29 cellular contexts compared by ENCODE assay signal in genomic region chr9:116800074-116800473, GRCh38.
"Had no signal": no experiment of that assay in that cellular context is flagged by ENCODE, and none has a peak within 500 bp of the region (broad histone marks: within the 10 kb centered on the region; RNA-seq: fewer than 3 reads in every experiment).

No MANE protein-coding gene starts in this region.

- H3K9me3 Mint-ChIP-seq: natural killer cell treated with Interleukin-12 subunit alpha and Interleukin-12 subunit beta and Interleukin-15 and Interleukin-18, amount 100 ng/mL, for 72 hours; nephron progenitor cell; neural crest cell; stimulated activated memory B cell treated with anti-CD40 and anti-IgM and Interleukin-4, amounts not matched to agents 10 μg/mL and 1 μg/mL and 100 μg/mL, for 72 hours; stimulated activated naive CD8-positive, alpha-beta T cell treated with anti-CD3 and anti-CD28 coated beads, Interleukin-15, amount 100 ng/mL, for 72 hours; type B pancreatic cell had no signal

- H3K9ac ChIP-seq: parathyroid adenoma had no signal

- H3K27me3 Mint-ChIP-seq: progenitor cell of endocrine pancreas; stimulated activated memory B cell treated with anti-CD40 and anti-IgM and Interleukin-4, amounts not matched to agents 10 μg/mL and 1 μg/mL and 100 μg/mL, for 72 hours; stimulated activated naive CD8-positive, alpha-beta T cell treated with anti-CD3 and anti-CD28 coated beads, Interleukin-15, amount 100 ng/mL, for 72 hours; type B pancreatic cell had no signal

- H3K4me3 Mint-ChIP-seq: naive thymus-derived CD8-positive, alpha-beta T cell; natural killer cell treated with Interleukin-12 subunit alpha and Interleukin-12 subunit beta and Interleukin-15 and Interleukin-18, amount 100 ng/mL, for 72 hours; nephron progenitor cell; neural crest cell; stimulated activated memory B cell treated with anti-CD40 and anti-IgM and Interleukin-4, amounts not matched to agents 10 μg/mL and 1 μg/mL and 100 μg/mL, for 72 hours; stimulated activated naive CD8-positive, alpha-beta T cell treated with anti-CD3 and anti-CD28 coated beads, Interleukin-15, amount 100 ng/mL, for 72 hours; type B pancreatic cell had no signal

- H3K4me3 ChIP-seq: ovary, psoas muscle, right lobe of liver, skin epidermis, smooth muscle cell, spleen, suprapubic skin, testis, tibial artery, transverse colon, upper lobe of right lung, uterus had no signal

- H3K36me3 Mint-ChIP-seq: naive thymus-derived CD8-positive, alpha-beta T cell; natural killer cell treated with Interleukin-12 subunit alpha and Interleukin-12 subunit beta and Interleukin-15 and Interleukin-18, amount 100 ng/mL, for 72 hours; stimulated activated memory B cell treated with anti-CD40 and anti-IgM and Interleukin-4, amounts not matched to agents 10 μg/mL and 1 μg/mL and 100 μg/mL, for 72 hours had no signal

- H3K4me1 ChIP-seq: psoas muscle, right lobe of liver, spleen, suprapubic skin, testis, tibial artery, transverse colon, upper lobe of right lung, uterus had no signal

- H3K9me3 ChIP-seq: ovary, psoas muscle, right lobe of liver, spleen, suprapubic skin, testis, tibial artery, transverse colon, upper lobe of right lung, uterus had no signal

- H3K36me3 ChIP-seq: ovary, right lobe of liver, spleen, suprapubic skin, tibial artery, transverse colon, upper lobe of right lung, uterus had no signal

- DNase-seq: naive thymus-derived CD8-positive, alpha-beta T cell; nephron progenitor cell; ovary; psoas muscle; right cardiac atrium; right lobe of liver; spleen; stimulated activated CD4-positive, alpha-beta T cell treated with anti-CD3 and anti-CD28 coated beads, Interleukin-12 subunit alpha, Interleukin-12 subunit beta, amount 100 ng/mL, for 4 hours; stimulated activated CD4-positive, alpha-beta T cell treated with anti-CD3 and anti-CD28 coated beads, Interleukin-1b, Interleukin-23, amount 100 ng/mL, for 48 hours; stimulated activated CD4-positive, alpha-beta T cell treated with anti-CD3 and anti-CD28 coated beads, Interleukin-4, amount 100 ng/mL, for 1 hour; stimulated activated CD4-positive, alpha-beta T cell treated with anti-CD3 and anti-CD28 coated beads, Interleukin-4, amount 100 ng/mL, for 4 hours; stimulated activated CD8-positive, alpha-beta memory T cell treated with anti-CD3 and anti-CD28 coated beads, Interleukin-4, amount 100 ng/mL, for 48 hours; stimulated activated naive CD4-positive, alpha-beta T cell; stimulated activated naive CD8-positive, alpha-beta T cell treated with anti-CD3 and anti-CD28 coated beads, Interleukin-15, amount 100 ng/mL, for 72 hours; stimulated activated naive CD8-positive, alpha-beta T cell treated with anti-CD3 and anti-CD28 coated beads, Interleukin-15, Interleukin-2, amounts not matched to agents 100 U/mL and 50 U/mL, for 24 hours; testis; tibial artery; transverse colon; upper lobe of right lung; uterus had no signal

- H3K27me3 ChIP-seq: ovary, right lobe of liver, spleen, suprapubic skin, testis, tibial artery, transverse colon, upper lobe of right lung, uterus had no signal

- H3K4me1 Mint-ChIP-seq: naive thymus-derived CD8-positive, alpha-beta T cell; stimulated activated naive CD8-positive, alpha-beta T cell treated with anti-CD3 and anti-CD28 coated beads, Interleukin-15, amount 100 ng/mL, for 72 hours had no signal

- ATAC-seq: naive thymus-derived CD8-positive, alpha-beta T cell; natural killer cell treated with Interleukin-12 subunit alpha and Interleukin-12 subunit beta and Interleukin-15 and Interleukin-18, amount 100 ng/mL, for 72 hours; psoas muscle; right lobe of liver; stimulated activated naive CD8-positive, alpha-beta T cell treated with anti-CD3 and anti-CD28 coated beads, Interleukin-15, amount 100 ng/mL, for 72 hours; stimulated activated naive CD8-positive, alpha-beta T cell treated with anti-CD3 and anti-CD28 coated beads, Interleukin-15, Interleukin-2, amounts not matched to agents 100 U/mL and 50 U/mL, for 24 hours; upper lobe of right lung had no signal

- H3K79me2 ChIP-seq: parathyroid adenoma had no signal

- H3K27ac Mint-ChIP-seq: naive thymus-derived CD8-positive, alpha-beta T cell; natural killer cell treated with Interleukin-12 subunit alpha and Interleukin-12 subunit beta and Interleukin-15 and Interleukin-18, amount 100 ng/mL, for 72 hours; nephron progenitor cell; progenitor cell of endocrine pancreas; stimulated activated memory B cell treated with anti-CD40 and anti-IgM and Interleukin-4, amounts not matched to agents 10 μg/mL and 1 μg/mL and 100 μg/mL, for 72 hours; stimulated activated naive CD8-positive, alpha-beta T cell treated with anti-CD3 and anti-CD28 coated beads, Interleukin-15, amount 100 ng/mL, for 72 hours; type B pancreatic cell had no signal

- H3K27ac ChIP-seq: ovary, parathyroid adenoma, psoas muscle, right lobe of liver, skin epidermis, spleen, suprapubic skin, testis, tibial artery, transverse colon, upper lobe of right lung, uterus had no signal

- H2AFZ ChIP-seq: parathyroid adenoma had no signal
